ENCODE assay signal across 1 cellular context in the genomic region with DNA sequence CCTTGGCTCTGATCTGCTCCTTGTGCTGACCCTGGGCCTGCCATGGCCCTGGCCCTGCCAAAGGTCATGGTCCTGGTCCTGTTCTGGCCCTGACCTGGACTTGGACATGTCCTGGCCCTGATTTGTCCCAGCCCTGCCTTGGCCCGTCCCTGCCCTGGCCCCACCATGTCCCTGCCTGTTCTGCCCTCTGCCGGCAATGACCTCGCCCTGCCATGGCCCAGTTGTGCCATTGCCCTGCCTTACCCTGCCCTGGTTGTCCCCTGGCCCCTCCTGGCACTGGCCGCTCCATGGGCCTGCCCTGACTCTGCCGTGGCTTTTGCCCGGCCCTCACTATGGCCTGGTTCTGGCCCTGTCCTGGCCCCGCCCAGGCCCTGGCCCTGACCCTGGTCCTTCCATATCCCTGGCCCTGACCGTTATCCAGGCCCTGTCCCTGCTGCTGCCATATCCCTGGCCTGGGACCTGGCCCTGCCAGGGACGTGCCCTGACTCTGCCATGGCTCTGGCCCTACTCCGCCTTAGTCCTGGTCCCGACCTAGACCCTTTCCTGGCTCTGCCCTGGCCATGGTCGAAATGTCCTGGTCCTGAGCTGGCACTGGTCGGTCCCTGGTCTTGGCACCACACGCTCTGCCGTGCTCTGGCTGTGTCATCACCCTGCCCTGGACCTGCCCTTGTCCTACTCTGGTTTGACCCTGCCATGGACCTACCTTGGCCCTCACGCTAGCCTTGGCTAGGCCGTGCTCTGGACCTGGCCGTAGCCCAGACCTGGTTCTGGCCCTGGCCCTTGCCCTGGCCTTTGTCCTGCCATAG.
TF ChIP-seq lines count a peak whose summit lies in the region.

No MANE protein-coding gene starts in this region.

TF ChIP-seq in IMR-90, 13 proteins besides CTCF, POLR2A, EP300 and RAD21:
- no peak for TF ChIP-seq BHLHE40 (IDR thresholded peaks at IDR 0.05; ENCODE audit: low read depth, low read length)
- no peak for TF ChIP-seq MAFK (IDR thresholded peaks at IDR 0.05; ENCODE audit: low read depth, low read length)
- TF ChIP-seq RCOR1 (IDR thresholded peaks at IDR 0.05; ENCODE audit: insufficient replicate concordance, low read length): no peak
- no peak for TF ChIP-seq MXI1 (IDR thresholded peaks at IDR 0.05; ENCODE audit: borderline replicate concordance, low read depth, low read length)
- no peak for TF ChIP-seq SMC3 (IDR thresholded peaks at IDR 0.05; ENCODE audit: low read depth, low read length)
- TF ChIP-seq MAZ (IDR thresholded peaks at IDR 0.05; ENCODE audit: borderline replicate concordance, low read depth, low read length): no peak
- no peak for TF ChIP-seq RFX5 (IDR thresholded peaks at IDR 0.05; ENCODE audit: low read depth, low read length)
- TF ChIP-seq, protein P1, sequence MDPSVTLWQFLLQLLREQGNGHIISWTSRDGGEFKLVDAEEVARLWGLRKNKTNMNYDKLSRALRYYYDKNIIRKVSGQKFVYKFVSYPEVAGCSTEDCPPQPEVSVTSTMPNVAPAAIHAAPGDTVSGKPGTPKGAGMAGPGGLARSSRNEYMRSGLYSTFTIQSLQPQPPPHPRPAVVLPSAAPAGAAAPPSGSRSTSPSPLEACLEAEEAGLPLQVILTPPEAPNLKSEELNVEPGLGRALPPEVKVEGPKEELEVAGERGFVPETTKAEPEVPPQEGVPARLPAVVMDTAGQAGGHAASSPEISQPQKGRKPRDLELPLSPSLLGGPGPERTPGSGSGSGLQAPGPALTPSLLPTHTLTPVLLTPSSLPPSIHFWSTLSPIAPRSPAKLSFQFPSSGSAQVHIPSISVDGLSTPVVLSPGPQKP (IDR thresholded peaks at IDR 0.05; ENCODE audit: borderline replicate concordance, low read depth, low read length): no peak
- no peak for TF ChIP-seq CEBPB (IDR thresholded peaks at IDR 0.05; ENCODE audit: low read depth, low read length)
- TF ChIP-seq CHD1 (IDR thresholded peaks at IDR 0.05; ENCODE audit: low read depth, low read length): no peak
